In genomic region chr1:90526954-90527353, GRCh38 we compare ENCODE assay signal across 34 cellular contexts.
"Had no signal": no experiment of that assay in that cellular context is flagged by ENCODE, and none has a peak within 500 bp of the region (broad histone marks: within the 10 kb centered on the region; RNA-seq: fewer than 3 reads in every experiment).

No MANE protein-coding gene starts in this region.

- H3K36me3 ChIP-seq: MG63 had no signal

- H3K27me3 ChIP-seq: MG63 had no signal

- H3K9me3 ChIP-seq: MG63 had no signal

- H3K4me3 ChIP-seq: MG63 had no signal

- DNase-seq: Karpas-422, MG63, MM.1S, MV-4-11, NCI-H1048, NCI-H1092, NCI-H1092 treated with DMSO at 0.1 percent for 48 hours, NCI-H1105, NCI-H1105 treated with DMSO at 0.1 percent for 48 hours, NCI-H1417, NCI-H1417 treated with DMSO at 0.1 percent for 48 hours, NCI-H1436, NCI-H1436 treated with DMSO at 0.1 percent for 48 hours, NCI-H146, NCI-H1694, NCI-H1694 treated with DMSO at 0.1 percent for 48 hours, NCI-H187, NCI-H187 treated with DMSO at 0.1 percent for 48 hours, NCI-H1930, NCI-H2029, NCI-H2029 treated with DMSO at 0.1 percent for 48 hours, NCI-H2081, NCI-H2081 treated with DMSO at 0.1 percent for 48 hours, NCI-H2107, NCI-H2171, NCI-H2171 treated with DMSO at 0.1 percent for 48 hours, NCI-H2227 treated with DMSO at 0.1 percent for 48 hours, NCI-H226, NCI-H345, NCI-H446, NCI-H446 treated with DMSO at 0.1 percent for 48 hours, NCI-H510A, NCI-H510A treated with DMSO at 0.1 percent for 48 hours, NCI-H524 had no signal
